9 cellular contexts compared by ENCODE assay signal in genomic region chr2:45578056-45578843, GRCh38. TPM values are rescaled to one million over a fixed set of nuclear protein-coding genes. Genes with fewer than 3 reads are reported as not detected.
DNase-seq lines count a peak whose midpoint lies in the region; ATAC-seq and TF ChIP-seq lines count a peak whose summit lies in the region.
"Had no signal": no experiment of that assay in that cellular context is flagged by ENCODE, and none has a peak within 500 bp of the region (broad histone marks: within the 10 kb centered on the region; RNA-seq: fewer than 3 reads in every experiment).

No MANE protein-coding gene starts in this region.

- CTCF ChIA-PET in activated B cell treated with CpG ODN at 0.5 μM for 24 hours (lab: Charles Lee) = interaction anchor here (1.0 to 1.8 kb wide), 2 partner anchors 19 to 596 kb away, joined by 3 to 5 read pairs; no protein-coding TSS in a partner anchor

- H3K27me3 Mint-ChIP-seq in activated B cell treated with CpG ODN at 0.5 μM for 24 hours = no peaks in the 10 kb centered on the region

- H3K4me1 Mint-ChIP-seq in activated B cell treated with CpG ODN at 0.5 μM for 24 hours = no peaks in the 10 kb centered on the region

- no peaks in the 10 kb centered on the region for H3K9me3 Mint-ChIP-seq in activated B cell treated with CpG ODN at 0.5 μM for 24 hours

- DNase-seq in COLO829 (ENCODE audit: low spot score) (peak; percentile 12), HuH-7 (ENCODE audit: low spot score) (peak; percentile 5), activated B cell treated with CpG ODN at 0.5 μM for 24 hours (no peak), islet precursor cell (peak; percentile 55), NK-92 (lab: John Stamatoyannopoulos, UW; ENCODE audit: unreplicated experiment) (no peak)

- ATAC-seq in activated B cell treated with CpG ODN at 0.5 μM for 24 hours (ENCODE audit: low read depth) (peak; percentile 47), esophagus mucosa (no peak), HG03457 (IDR thresholded peaks at IDR 0.05; ENCODE audit: unreplicated experiment) (no peak), HG03432 (IDR thresholded peaks at IDR 0.05; ENCODE audit: unreplicated experiment) (no peak)
- ATAC-seq: right cardiac atrium had no signal

- POLR2A ChIA-PET in activated B cell treated with CpG ODN at 0.5 μM for 24 hours (lab: Charles Lee) = no interaction called here

- no peak overlapping the region for H3K4me3 Mint-ChIP-seq in activated B cell treated with CpG ODN at 0.5 μM for 24 hours

- intact Hi-C loops in activated B cell treated with CpG ODN at 0.5 μM for 24 hours (cut with micrococcal nuclease) = no loop called here

- H3K27ac Mint-ChIP-seq in activated B cell treated with CpG ODN at 0.5 μM for 24 hours = no peak overlapping the region

- no peak for TF ChIP-seq CTCF in activated B cell treated with CpG ODN at 0.5 μM for 24 hours (IDR thresholded peaks at IDR 0.05)

- H3K36me3 Mint-ChIP-seq in activated B cell treated with CpG ODN at 0.5 μM for 24 hours (ENCODE audit: low read depth) = peaks cover 43% of the 10 kb centered on the region

RNA-seq across cellular contexts. Expression of gene SRBD1, which starts 32.8 kb away (rescaled TPM):
- total RNA-seq in activated B cell treated with CpG ODN at 0.5 μM for 24 hours (20.2 and 20.8 TPM in 2 replicates), esophagus mucosa (9.2 TPM)

Comparison
In these comparisons a context has a peak if more than half of its experiments do, and no peak if none do; other contexts are left out.
1. DNase-seq: peak in COLO829 (single experiment), HuH-7 (single experiment) and islet precursor cell (single experiment); none in activated B cell treated with CpG ODN at 0.5 μM for 24 hours (single experiment) and NK-92 (single experiment).